22 cellular contexts compared by ENCODE assay signal in the genomic region with DNA sequence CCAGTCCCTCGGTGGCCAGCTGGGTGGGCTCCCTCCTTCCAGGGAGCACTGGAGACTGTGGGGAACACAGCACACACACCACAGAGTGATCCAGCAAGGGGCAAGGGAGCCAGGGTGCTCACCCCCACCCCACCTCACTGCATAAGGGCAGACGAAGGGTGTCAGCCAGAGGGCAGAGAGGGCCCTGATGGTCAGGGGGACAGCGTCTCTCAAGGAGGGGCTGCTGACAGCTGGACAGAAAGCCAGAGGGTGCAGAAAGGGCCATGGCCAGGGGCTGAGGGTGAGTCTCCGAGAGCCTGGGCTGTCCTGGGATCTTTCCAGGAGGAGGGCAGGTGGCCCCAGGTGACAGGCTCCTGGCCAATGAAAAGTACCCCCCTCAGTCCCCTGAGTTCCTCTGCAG.
DNase-seq lines count a peak whose midpoint lies in the region; ATAC-seq, FAIRE-seq and TF ChIP-seq lines count a peak whose summit lies in the region.
"Had no signal": no experiment of that assay in that cellular context is flagged by ENCODE, and none has a peak within 500 bp of the region (broad histone marks: within the 10 kb centered on the region; RNA-seq: fewer than 3 reads in every experiment).

No MANE protein-coding gene starts in this region.

- no peak overlapping the region for H3K4me3 ChIP-seq in body of pancreas

- TF ChIP-seq POLR2A in body of pancreas (IDR thresholded peaks at IDR 0.05): no peak

- peaks cover 2% of the 10 kb centered on the region for H3K27me3 Mint-ChIP-seq in activated naive CD4-positive, alpha-beta T cell treated with anti-CD3 and anti-CD28 coated beads for 36 hours (ENCODE audit: low read depth)
- H3K27me3 Mint-ChIP-seq: CD4-positive, CD25-positive, alpha-beta regulatory T cell had no signal

- peak; percentile 73 for FAIRE-seq in HTR-8/SVneo (lab: Jason Lieb, UNC)
- FAIRE-seq: GM19239, RCC 7860 had no signal

- DNase-seq in HTR-8/SVneo (ENCODE audit: insufficient read length, low spot score) (no peak), sciatic nerve (ENCODE audit: low spot score) (peak; percentile 37), body of pancreas (no peak)
- no peak for DNase-seq in activated naive CD4-positive, alpha-beta T cell treated with anti-CD3 and anti-CD28 coated beads for 36 hours
- DNase-seq: AML-193; CD4-positive, CD25-positive, alpha-beta regulatory T cell; COR-L47; DMS153; GDM1; GOT3; NCI-H1417 treated with DMSO at 0.1 percent for 48 hours; NCI-H187 treated with DMSO at 0.1 percent for 48 hours; NCI-H2227 treated with DMSO at 0.1 percent for 48 hours; NCI-H510A treated with DMSO at 0.1 percent for 48 hours; NCI-H774; Right ventricle myocardium superior had no signal

- H3K27ac ChIP-seq in C4-2B: peak overlapping the region; percentile 4; the same call in 1 of the 2 replicates
- no peak overlapping the region for H3K27ac ChIP-seq in body of pancreas
- H3K27ac ChIP-seq: KMS-11 had no signal

- CTCF ChIA-PET in activated naive CD4-positive, alpha-beta T cell treated with anti-CD3 and anti-CD28 coated beads for 36 hours (lab: Charles Lee): no interaction called here

- ATAC-seq in esophagus mucosa (peak; percentile 18), sciatic nerve (no peak), body of pancreas (no peak), HG03108 (IDR thresholded peaks at IDR 0.05; ENCODE audit: unreplicated experiment) (no peak)

- no peaks in the 10 kb centered on the region for H3K36me3 Mint-ChIP-seq in activated naive CD4-positive, alpha-beta T cell treated with anti-CD3 and anti-CD28 coated beads for 36 hours (ENCODE audit: low read depth)
- H3K36me3 Mint-ChIP-seq: CD4-positive, CD25-positive, alpha-beta regulatory T cell had no signal

- H3K4me1 ChIP-seq in body of pancreas: no peaks in the 10 kb centered on the region

- H3K36me3 ChIP-seq in body of pancreas (replicated peaks in 1 of 2; ENCODE audit: insufficient read depth in 1 of 2, low read depth in 2 of 2): no peaks in the 10 kb centered on the region

- no peaks in the 10 kb centered on the region for H3K27me3 ChIP-seq in body of pancreas

- WGBS in body of pancreas, 2 donors: 29 to 66% methylated on average over 3 of the region's 4 CpGs

- H3K27ac Mint-ChIP-seq in activated naive CD4-positive, alpha-beta T cell treated with anti-CD3 and anti-CD28 coated beads for 36 hours: no peak overlapping the region
- H3K27ac Mint-ChIP-seq: CD4-positive, CD25-positive, alpha-beta regulatory T cell had no signal

- H3K9me3 Mint-ChIP-seq in activated naive CD4-positive, alpha-beta T cell treated with anti-CD3 and anti-CD28 coated beads for 36 hours: no peaks in the 10 kb centered on the region
- H3K9me3 Mint-ChIP-seq: CD4-positive, CD25-positive, alpha-beta regulatory T cell had no signal

- no peaks in the 10 kb centered on the region for H3K9me3 ChIP-seq in body of pancreas

- H3K4me3 Mint-ChIP-seq in activated naive CD4-positive, alpha-beta T cell treated with anti-CD3 and anti-CD28 coated beads for 36 hours: no peak overlapping the region
- H3K4me3 Mint-ChIP-seq: CD4-positive, CD25-positive, alpha-beta regulatory T cell had no signal

- no peak for TF ChIP-seq CTCF in C4-2B (conservative IDR thresholded peaks at IDR 0.05)
- TF ChIP-seq CTCF in body of pancreas (IDR thresholded peaks at IDR 0.05): no peak

- intact Hi-C loops in sciatic nerve (cut with DNase I) (no loop called here), body of pancreas (cut with DNase I) (no loop called here)
- intact Hi-C loops in activated naive CD4-positive, alpha-beta T cell treated with anti-CD3 and anti-CD28 coated beads for 36 hours (cut with micrococcal nuclease): no loop called here

- H3K4me1 Mint-ChIP-seq in activated naive CD4-positive, alpha-beta T cell treated with anti-CD3 and anti-CD28 coated beads for 36 hours (ENCODE audit: low read depth): no peaks in the 10 kb centered on the region
- H3K4me1 Mint-ChIP-seq: CD4-positive, CD25-positive, alpha-beta regulatory T cell had no signal
